ENCODE assay signal across 9 cellular contexts in genomic region chr1:193270996-193271395, GRCh38.
DNase-seq lines count a peak whose midpoint lies in the region; ATAC-seq and TF ChIP-seq lines count a peak whose summit lies in the region.
"Had no signal": no experiment of that assay in that cellular context is flagged by ENCODE, and none has a peak within 500 bp of the region (broad histone marks: within the 10 kb centered on the region; RNA-seq: fewer than 3 reads in every experiment).

No MANE protein-coding gene starts in this region.

- H3K36me3 Mint-ChIP-seq in Calu3 (ENCODE audit: insufficient read depth, unreplicated experiment), result no peaks in the 10 kb centered on the region
- peaks cover 5 to 42% (median 20%) of the 10 kb centered on the region in 3 donors for H3K36me3 Mint-ChIP-seq in naive thymus-derived CD8-positive, alpha-beta T cell
- peaks cover 30% of the 10 kb centered on the region for H3K36me3 Mint-ChIP-seq in activated naive CD4-positive, alpha-beta T cell treated with anti-CD3 and anti-CD28 coated beads, Interleukin-2, amount 10 ng/mL, durations not matched to agents 7 days and 5 days

- no peak for DNase-seq in Calu3
- DNase-seq in astrocyte of the hippocampus (ENCODE audit: low read depth, low spot score), result peak; percentile 84
- DNase-seq in DMS53 treated with DMSO at 0.1 percent for 48 hours (lab: John Stamatoyannopoulos, UW; ENCODE audit: unreplicated experiment), result no peak
- no peak for DNase-seq in naive thymus-derived CD8-positive, alpha-beta T cell
- DNase-seq in left ventricle myocardium superior, result no peak
- DNase-seq in activated naive CD4-positive, alpha-beta T cell treated with anti-CD3 and anti-CD28 coated beads, Interleukin-2, amount 10 ng/mL, durations not matched to agents 7 days and 5 days, result no peak
- DNase-seq: substantia nigra had no signal

- no peaks in the 10 kb centered on the region for H3K27me3 Mint-ChIP-seq in Calu3 (ENCODE audit: unreplicated experiment)
- no peaks in the 10 kb centered on the region for H3K27me3 Mint-ChIP-seq in naive thymus-derived CD8-positive, alpha-beta T cell
- H3K27me3 Mint-ChIP-seq in activated naive CD4-positive, alpha-beta T cell treated with anti-CD3 and anti-CD28 coated beads, Interleukin-2, amount 10 ng/mL, durations not matched to agents 7 days and 5 days, result no peaks in the 10 kb centered on the region

- intact Hi-C loops in Calu3 (cut with micrococcal nuclease; ENCODE audit: unreplicated experiment), result no loop called here
- intact Hi-C loops in left ventricle myocardium superior (cut with micrococcal nuclease), result no loop called here

- H3K4me1 Mint-ChIP-seq in Calu3 (ENCODE audit: low read depth, unreplicated experiment), result no peaks in the 10 kb centered on the region
- peaks cover 0 to 10% (median 2%) of the 10 kb centered on the region in 4 donors for H3K4me1 Mint-ChIP-seq in naive thymus-derived CD8-positive, alpha-beta T cell
- no peaks in the 10 kb centered on the region for H3K4me1 Mint-ChIP-seq in activated naive CD4-positive, alpha-beta T cell treated with anti-CD3 and anti-CD28 coated beads, Interleukin-2, amount 10 ng/mL, durations not matched to agents 7 days and 5 days

- POLR2A ChIA-PET in naive thymus-derived CD8-positive, alpha-beta T cell (lab: Charles Lee), result no interaction called here

- H3K9me3 Mint-ChIP-seq in Calu3 (ENCODE audit: low read depth, unreplicated experiment), result peaks cover 2% of the 10 kb centered on the region
- peaks cover 3 to 24% (median 9%) of the 10 kb centered on the region in 9 donors for H3K9me3 Mint-ChIP-seq in naive thymus-derived CD8-positive, alpha-beta T cell
- H3K9me3 Mint-ChIP-seq in activated naive CD4-positive, alpha-beta T cell treated with anti-CD3 and anti-CD28 coated beads, Interleukin-2, amount 10 ng/mL, durations not matched to agents 7 days and 5 days, result peaks cover 12% of the 10 kb centered on the region

- ATAC-seq in GM19467 (IDR thresholded peaks at IDR 0.05; ENCODE audit: unreplicated experiment) (peak; percentile 93), HG03060 (IDR thresholded peaks at IDR 0.05; ENCODE audit: low read depth, unreplicated experiment) (peak; percentile 99), left ventricle myocardium superior (no peak)
- ATAC-seq in naive thymus-derived CD8-positive, alpha-beta T cell, result no peak

- CTCF ChIA-PET in Calu3 (lab: Charles Lee), result no interaction called here
- CTCF ChIA-PET in activated naive CD4-positive, alpha-beta T cell treated with anti-CD3 and anti-CD28 coated beads, Interleukin-2, amount 10 ng/mL, durations not matched to agents 7 days and 5 days (lab: Charles Lee), result no interaction called here

- BruUV-seq in Calu3 (replicated peaks; lab: Mats Ljungman, UMichigan), result no TSS peak

- TF ChIP-seq CTCF in Calu3 (IDR thresholded peaks at IDR 0.05; ENCODE audit: unreplicated experiment), result no peak

- H3K27ac Mint-ChIP-seq in Calu3 (ENCODE audit: unreplicated experiment), result peak overlapping the region; percentile 42
- H3K27ac Mint-ChIP-seq in naive thymus-derived CD8-positive, alpha-beta T cell, result no peak overlapping the region
- no peak overlapping the region for H3K27ac Mint-ChIP-seq in activated naive CD4-positive, alpha-beta T cell treated with anti-CD3 and anti-CD28 coated beads, Interleukin-2, amount 10 ng/mL, durations not matched to agents 7 days and 5 days

- no peak overlapping the region for H3K4me3 Mint-ChIP-seq in Calu3 (ENCODE audit: low read depth, unreplicated experiment)
- no peak overlapping the region for H3K4me3 Mint-ChIP-seq in naive thymus-derived CD8-positive, alpha-beta T cell
- no peak overlapping the region for H3K4me3 Mint-ChIP-seq in activated naive CD4-positive, alpha-beta T cell treated with anti-CD3 and anti-CD28 coated beads, Interleukin-2, amount 10 ng/mL, durations not matched to agents 7 days and 5 days

Comparison
In these comparisons a context has a peak if more than half of its experiments do, and no peak if none do; other contexts are left out.
1. ATAC-seq: peak in GM19467 (single experiment) and HG03060 (single experiment); none in naive thymus-derived CD8-positive, alpha-beta T cell (0 of 2) and left ventricle myocardium superior (single experiment).